Comparison of ENCODE assay signal across 8 cellular contexts in the genomic region with DNA sequence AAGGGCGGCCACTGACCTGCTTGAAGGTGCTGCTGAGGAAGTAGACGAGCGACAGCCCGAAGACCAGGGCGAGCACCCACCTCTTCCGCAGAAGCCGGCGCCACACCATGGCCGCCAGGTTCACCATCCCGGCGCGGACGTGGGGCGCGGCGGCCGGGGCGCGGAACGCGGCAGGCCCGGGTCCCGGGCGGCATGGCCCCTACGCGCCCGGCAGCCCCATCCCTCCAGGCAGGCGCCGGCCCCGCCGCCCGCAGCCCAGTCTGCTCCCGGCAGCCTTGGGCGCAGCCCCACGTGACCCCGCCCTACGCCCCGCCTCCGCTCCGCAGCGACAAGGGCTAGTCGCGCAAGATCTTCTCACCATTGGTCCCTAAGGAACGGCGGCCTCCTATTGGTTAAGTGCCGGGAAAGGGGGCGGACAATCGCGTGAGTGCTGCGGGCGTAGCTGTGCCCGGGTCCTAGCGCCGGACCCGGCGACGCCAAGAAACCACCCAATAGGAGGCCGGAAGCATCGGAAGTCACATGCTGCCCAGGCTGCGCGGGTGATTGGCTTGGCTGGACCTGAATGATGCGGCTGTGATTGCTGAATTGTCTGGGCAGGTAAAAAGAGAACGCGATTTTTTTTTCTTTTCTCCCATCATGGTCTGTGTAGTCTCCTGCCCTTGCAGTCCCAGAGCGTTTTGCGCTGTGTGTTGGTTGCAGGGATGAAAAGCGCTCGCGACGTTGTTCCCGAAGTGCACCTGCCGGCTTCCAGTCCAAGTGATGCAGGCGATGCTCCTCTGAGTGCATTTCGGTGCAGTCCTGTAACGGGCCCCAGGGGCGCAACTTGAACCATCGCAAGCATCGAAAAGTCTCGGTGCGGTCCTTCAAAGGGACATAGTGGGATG. TPM values are rescaled to one million over a fixed set of nuclear protein-coding genes. Genes with fewer than 3 reads are reported as not detected.
DNase-seq lines count a peak whose midpoint lies in the region; ATAC-seq and TF ChIP-seq lines count a peak whose summit lies in the region.

A gene with protein sequence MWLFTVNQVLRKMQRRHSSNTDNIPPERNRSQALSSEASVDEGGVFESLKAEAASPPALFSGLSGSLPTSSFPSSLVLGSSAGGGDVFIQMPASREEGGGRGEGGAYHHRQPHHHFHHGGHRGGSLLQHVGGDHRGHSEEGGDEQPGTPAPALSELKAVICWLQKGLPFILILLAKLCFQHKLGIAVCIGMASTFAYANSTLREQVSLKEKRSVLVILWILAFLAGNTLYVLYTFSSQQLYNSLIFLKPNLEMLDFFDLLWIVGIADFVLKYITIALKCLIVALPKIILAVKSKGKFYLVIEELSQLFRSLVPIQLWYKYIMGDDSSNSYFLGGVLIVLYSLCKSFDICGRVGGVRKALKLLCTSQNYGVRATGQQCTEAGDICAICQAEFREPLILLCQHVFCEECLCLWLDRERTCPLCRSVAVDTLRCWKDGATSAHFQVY (plus strand): TSS at position 542 of the 884 bp plus-strand sequence. CDS start 2,183 bp downstream, outside the sequence.
A gene with protein sequence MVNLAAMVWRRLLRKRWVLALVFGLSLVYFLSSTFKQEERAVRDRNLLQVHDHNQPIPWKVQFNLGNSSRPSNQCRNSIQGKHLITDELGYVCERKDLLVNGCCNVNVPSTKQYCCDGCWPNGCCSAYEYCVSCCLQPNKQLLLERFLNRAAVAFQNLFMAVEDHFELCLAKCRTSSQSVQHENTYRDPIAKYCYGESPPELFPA (minus strand): TSS at position 296 of the 884 bp plus-strand sequence. CDS start 169 bp downstream, at position 127.

- peak within 1 kb of the TSS in 1 of 2 experiments; percentile 80; a peak in 2 of 4 replicates for H3K27ac ChIP-seq in SK-N-SH (ENCODE audit: low read depth in 2 of 2, low read length in 1 of 2)
- peak within 1 kb of the TSS; percentile 51 for H3K27ac ChIP-seq in osteoblast (ENCODE audit: low read depth, low read length)
- H3K27ac ChIP-seq in thymus (ENCODE audit: low read depth), result peak within 1 kb of the TSS; percentile 80

- POLR2A ChIA-PET in GM10248 (lab: Yijun Ruan, JAX), result interaction anchor here (0.7 kb wide), 1 partner anchor 178 kb away, joined by 3 read pairs; no protein-coding TSS in a partner anchor
- POLR2A ChIA-PET in SK-N-SH (lab: Yijun Ruan, JAX), result no interaction called here

- peak within 1 kb of the TSS; percentile 67 for H3K9ac ChIP-seq in SK-N-SH

- TF ChIP-seq RAD21 in SK-N-SH (IDR thresholded peaks at IDR 0.05; ENCODE audit: low read length), result peak; percentile 6; the same call in 1 of the 2 replicates

- 1% methylated on average over 44 of the region's 80 CpGs for WGBS in SK-N-SH (ENCODE audit: low lambda C conversion rate)
- WGBS in thymus, result under 1% methylated on average over 80 of the region's 80 CpGs

- H2AFZ ChIP-seq in SK-N-SH (ENCODE audit: low read depth) (peak within 1 kb of the TSS; percentile 82), osteoblast (ENCODE audit: low read length) (peak within 1 kb of the TSS; percentile 99)

- no peak for TF ChIP-seq CTCF in GM10248 (IDR thresholded peaks at IDR 0.05; ENCODE audit: control extremely low read depth, extremely low read depth, low read depth, missing control alignments)
- peak; percentile 22; the same call in 1 of the 2 replicates for TF ChIP-seq CTCF in SK-N-SH (IDR thresholded peaks at IDR 0.05)
- TF ChIP-seq CTCF in glutamatergic neuron (IDR thresholded peaks at IDR 0.05; ENCODE audit: partially characterized antibody, unreplicated experiment), result no peak
- no peak for TF ChIP-seq CTCF in osteoblast (IDR thresholded peaks at IDR 0.05; ENCODE audit: extremely low read depth, low read depth, low read length)

- peak within 1 kb of the TSS; percentile 75 to 82 for H3K4me3 ChIP-seq in SK-N-SH (ENCODE audit: low read depth in 2 of 2, low read length in 1 of 2)
- peak within 1 kb of the TSS; percentile 91 for H3K4me3 ChIP-seq in osteoblast (ENCODE audit: insufficient read depth, low read length)
- H3K4me3 ChIP-seq in thymus (ENCODE audit: low read length), result peak within 1 kb of the TSS; percentile 84

- peaks cover 0 to 17% of the 10 kb centered on the region in 2 experiments; a peak in 2 of 4 replicates for H3K4me1 ChIP-seq in SK-N-SH (ENCODE audit: control insufficient read depth in 1 of 2, insufficient read depth in 2 of 2, low read depth in 1 of 2, low read length in 1 of 2)
- peaks cover 16% of the 10 kb centered on the region for H3K4me1 ChIP-seq in osteoblast (ENCODE audit: insufficient read depth, low read length)
- peaks cover 14% of the 10 kb centered on the region for H3K4me1 ChIP-seq in thymus (ENCODE audit: control insufficient read depth, insufficient read depth, low read length)

- H3K9me3 ChIP-seq in SK-N-SH, result no peaks in the 10 kb centered on the region
- H3K9me3 ChIP-seq in osteoblast (ENCODE audit: low read depth, low read length), result no peaks in the 10 kb centered on the region
- no peaks in the 10 kb centered on the region for H3K9me3 ChIP-seq in thymus (ENCODE audit: control insufficient read depth)

- peaks cover 0 to 13% of the 10 kb centered on the region in 2 experiments for H3K36me3 ChIP-seq in SK-N-SH (replicated peaks in 1 of 2; ENCODE audit: control insufficient read depth in 1 of 2, insufficient read depth in 2 of 2, low read length in 1 of 2)
- H3K36me3 ChIP-seq in osteoblast (ENCODE audit: insufficient read depth, low read length), result peaks cover 5% of the 10 kb centered on the region
- peaks cover 15% of the 10 kb centered on the region for H3K36me3 ChIP-seq in thymus (ENCODE audit: control insufficient read depth, insufficient read depth)

- H3K9me2 ChIP-seq in SK-N-SH, result no peaks in the 10 kb centered on the region

- H3K4me3 Mint-ChIP-seq in glutamatergic neuron (ENCODE audit: unreplicated experiment), result peak within 1 kb of the TSS; percentile 91

- H3K27me3 ChIP-seq in SK-N-SH (ENCODE audit: insufficient read depth), result no peaks in the 10 kb centered on the region
- no peaks in the 10 kb centered on the region for H3K27me3 ChIP-seq in osteoblast (ENCODE audit: insufficient read depth, low read length)
- H3K27me3 ChIP-seq in thymus (ENCODE audit: control insufficient read depth, insufficient read depth), result no peaks in the 10 kb centered on the region

- H4K20me1 ChIP-seq in SK-N-SH (ENCODE audit: insufficient read depth) (no peaks in the 10 kb centered on the region), osteoblast (ENCODE audit: insufficient read depth, low read length) (peaks cover 8% of the 10 kb centered on the region)

- peak; percentile 100 for DNase-seq in GM10248 (ENCODE audit: extremely low spot score)
- peak; percentile 97 for DNase-seq in NCI-H1048 (lab: John Stamatoyannopoulos, UW)
- DNase-seq in SK-N-SH, result peak; percentile 99
- peak; percentile 98 to 99 for DNase-seq in activated naive CD4-positive, alpha-beta T cell treated with anti-CD3 and anti-CD28 coated beads, Interleukin-2, amount 50 U/mL, for 72 hours (ENCODE audit: low spot score in 2 of 2)
- DNase-seq in glutamatergic neuron, result peak; percentile 99
- peak; percentile 100 for DNase-seq in osteoblast (ENCODE audit: insufficient read length, low spot score, missing footprints)

- H3F3A ChIP-seq in SK-N-SH (replicated peaks; ENCODE audit: insufficient read depth), result no peaks in the 10 kb centered on the region

- H3K4me2 ChIP-seq in SK-N-SH (peak within 1 kb of the TSS; percentile 96), osteoblast (ENCODE audit: insufficient read depth, low read length) (peak within 1 kb of the TSS; percentile 97)

- H3K4me1 Mint-ChIP-seq in glutamatergic neuron (ENCODE audit: low read depth, unreplicated experiment), result peaks cover 6% of the 10 kb centered on the region

- H3K27me3 Mint-ChIP-seq in glutamatergic neuron (ENCODE audit: unreplicated experiment), result peaks cover 2% of the 10 kb centered on the region

- H3K9me3 Mint-ChIP-seq in activated naive CD4-positive, alpha-beta T cell treated with anti-CD3 and anti-CD28 coated beads, Interleukin-2, amount 50 U/mL, for 72 hours, result no peaks in the 10 kb centered on the region
- no peaks in the 10 kb centered on the region for H3K9me3 Mint-ChIP-seq in glutamatergic neuron (ENCODE audit: unreplicated experiment)

- CTCF ChIA-PET in GM10248 (lab: Yijun Ruan, JAX), result no interaction called here
- CTCF ChIA-PET in SK-N-SH (lab: Yijun Ruan, JAX), result no interaction called here

- ATAC-seq in HG02571 (IDR thresholded peaks at IDR 0.05; ENCODE audit: unreplicated experiment), result peak; percentile 96
- ATAC-seq in activated naive CD4-positive, alpha-beta T cell treated with anti-CD3 and anti-CD28 coated beads, Interleukin-2, amount 50 U/mL, for 72 hours, result peak; percentile 96 to 98

- peaks cover 13 to 15% of the 10 kb centered on the region in 2 donors for H3K36me3 Mint-ChIP-seq in activated naive CD4-positive, alpha-beta T cell treated with anti-CD3 and anti-CD28 coated beads, Interleukin-2, amount 50 U/mL, for 72 hours
- no peaks in the 10 kb centered on the region for H3K36me3 Mint-ChIP-seq in glutamatergic neuron (ENCODE audit: unreplicated experiment)

- TF ChIP-seq EP300 in SK-N-SH (IDR thresholded peaks at IDR 0.05; ENCODE audit: borderline replicate concordance in 1 of 2, low read depth in 1 of 2, low read length in 1 of 2), result 0 out of 4 replicates have a peak, but pooled peaks of 1 of the 2 experiments have one; percentile 10

- H3K27ac Mint-ChIP-seq in activated naive CD4-positive, alpha-beta T cell treated with anti-CD3 and anti-CD28 coated beads, Interleukin-2, amount 50 U/mL, for 72 hours, result peak within 1 kb of the TSS; percentile 92 to 96
- peak within 1 kb of the TSS; percentile 57 for H3K27ac Mint-ChIP-seq in glutamatergic neuron (ENCODE audit: unreplicated experiment)

- H3K79me2 ChIP-seq in SK-N-SH (ENCODE audit: insufficient read depth) (peaks cover 31% of the 10 kb centered on the region), osteoblast (ENCODE audit: insufficient read depth, low read length) (peaks cover 36% of the 10 kb centered on the region)

TF ChIP-seq in SK-N-SH, 30 proteins besides CTCF, POLR2A, EP300 and RAD21 (continues in another document):
- no peak for TF ChIP-seq TCF12 (IDR thresholded peaks at IDR 0.05)

RNA-seq across cellular contexts. Expression of the first gene that starts in this region (rescaled TPM):
- 3.8 and 4.4 TPM in 2 replicates for polyA plus RNA-seq in SK-N-SH (2012; rRNA removed)
- 3.1 and 3.4 TPM in 2 replicates for polyA plus RNA-seq in SK-N-SH (2012; cell fraction: cytosol; rRNA removed)
- 6.6 and 9.1 TPM in 2 replicates for polyA plus RNA-seq in SK-N-SH (2012; cell fraction: nucleus; rRNA removed)
- 10 to 100 TPM; 14.9 to 25.5 TPM for total RNA-seq in activated naive CD4-positive, alpha-beta T cell treated with anti-CD3 and anti-CD28 coated beads, Interleukin-2, amount 50 U/mL, for 72 hours
- 55.8 TPM for total RNA-seq in glutamatergic neuron (ENCODE audit: unreplicated experiment)
- total RNA-seq in osteoblast, result 2.4 and 3.3 TPM in 2 replicates
- 9.7 TPM for polyA plus RNA-seq in thymus

RNA-seq across cellular contexts. Expression of the second gene that starts in this region (rescaled TPM):
- polyA plus RNA-seq in SK-N-SH (2012; rRNA removed), result 10.9 and 12.2 TPM in 2 replicates
- polyA plus RNA-seq in SK-N-SH (2012; cell fraction: cytosol; rRNA removed), result 9.4 and 10.3 TPM in 2 replicates
- polyA plus RNA-seq in SK-N-SH (2012; cell fraction: nucleus; rRNA removed), result 5.4 and 5.8 TPM in 2 replicates
- total RNA-seq in activated naive CD4-positive, alpha-beta T cell treated with anti-CD3 and anti-CD28 coated beads, Interleukin-2, amount 50 U/mL, for 72 hours, result 10 to 100 TPM; 20.2 to 32.4 TPM
- 40.8 TPM for total RNA-seq in glutamatergic neuron (ENCODE audit: unreplicated experiment)
- total RNA-seq in osteoblast, result 27.1 and 29.0 TPM in 2 replicates
- 12.7 TPM for polyA plus RNA-seq in thymus
